ENCODE assay signal across 26 cellular contexts in the genomic region with DNA sequence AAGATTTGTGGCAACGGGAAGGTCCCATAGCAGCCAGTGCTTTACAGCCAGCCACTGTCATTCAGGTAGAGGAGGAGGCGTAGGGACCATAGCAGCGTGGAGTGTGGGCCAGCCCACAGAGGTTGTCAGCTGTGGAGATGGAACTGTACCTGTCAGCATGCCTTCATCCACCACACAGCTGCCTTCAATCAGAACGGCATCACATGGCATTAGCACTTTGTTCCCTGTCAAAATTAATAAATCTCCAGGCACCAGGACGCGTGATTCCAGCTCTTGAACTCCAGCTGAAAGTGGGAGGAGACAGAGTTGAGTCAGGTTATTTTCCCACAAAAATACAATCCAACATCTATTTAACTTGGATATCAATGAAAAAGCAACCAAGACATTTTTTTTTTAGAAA.
"Had no signal": no experiment of that assay in that cellular context is flagged by ENCODE, and none has a peak within 500 bp of the region (broad histone marks: within the 10 kb centered on the region; RNA-seq: fewer than 3 reads in every experiment).

No MANE protein-coding gene starts in this region.

- H3K27me3 ChIP-seq: heart right ventricle, hepatocyte, left lung, neural progenitor cell, neutrophil, spleen, thyroid gland, transverse colon, upper lobe of left lung had no signal

- H3K36me3 ChIP-seq: heart right ventricle, neural progenitor cell, neutrophil, spleen, transverse colon had no signal

- FAIRE-seq: keratinocyte had no signal

- DNase-seq: glutamatergic neuron; heart right ventricle; kidney glomerular epithelial cell; left cardiac atrium; left lung; lower lobe of right lung; mammary epithelial cell; mesenchymal stem cell; naive thymus-derived CD8-positive, alpha-beta T cell; occipital lobe; psoas muscle; right cardiac atrium; spleen; stimulated activated CD4-positive, alpha-beta T cell treated with anti-CD3 and anti-CD28 coated beads, Interleukin-4, amount 100 ng/mL, for 24 hours; stimulated activated naive CD4-positive, alpha-beta T cell treated with Interleukin-2 at 50 U/mL for 16 hours; stimulated activated naive CD8-positive, alpha-beta T cell treated with anti-CD3 and anti-CD28 coated beads, Interleukin-15, amount 100 ng/mL, for 72 hours; substantia nigra; thyroid gland; transverse colon; upper lobe of left lung had no signal

- H3K9me3 ChIP-seq: heart right ventricle, left lung, lower lobe of right lung, neutrophil, psoas muscle, spleen, thyroid gland, transverse colon, upper lobe of left lung had no signal

- H3K4me1 ChIP-seq: heart right ventricle, left lung, lower lobe of right lung, neural progenitor cell, psoas muscle, spleen, thyroid gland, upper lobe of left lung had no signal

- H3K4me3 ChIP-seq: heart right ventricle, hepatocyte, left lung, lower lobe of right lung, neural progenitor cell, psoas muscle, skin epidermis, spleen, thyroid gland, transverse colon, upper lobe of left lung had no signal

- H3K27ac ChIP-seq: heart right ventricle, hepatocyte, left lung, lower lobe of right lung, neural progenitor cell, neutrophil, parathyroid adenoma, psoas muscle, skin epidermis, spleen, thyroid gland, transverse colon, upper lobe of left lung had no signal
